Comparison of ENCODE assay signal across 12 cellular contexts in the genomic region with DNA sequence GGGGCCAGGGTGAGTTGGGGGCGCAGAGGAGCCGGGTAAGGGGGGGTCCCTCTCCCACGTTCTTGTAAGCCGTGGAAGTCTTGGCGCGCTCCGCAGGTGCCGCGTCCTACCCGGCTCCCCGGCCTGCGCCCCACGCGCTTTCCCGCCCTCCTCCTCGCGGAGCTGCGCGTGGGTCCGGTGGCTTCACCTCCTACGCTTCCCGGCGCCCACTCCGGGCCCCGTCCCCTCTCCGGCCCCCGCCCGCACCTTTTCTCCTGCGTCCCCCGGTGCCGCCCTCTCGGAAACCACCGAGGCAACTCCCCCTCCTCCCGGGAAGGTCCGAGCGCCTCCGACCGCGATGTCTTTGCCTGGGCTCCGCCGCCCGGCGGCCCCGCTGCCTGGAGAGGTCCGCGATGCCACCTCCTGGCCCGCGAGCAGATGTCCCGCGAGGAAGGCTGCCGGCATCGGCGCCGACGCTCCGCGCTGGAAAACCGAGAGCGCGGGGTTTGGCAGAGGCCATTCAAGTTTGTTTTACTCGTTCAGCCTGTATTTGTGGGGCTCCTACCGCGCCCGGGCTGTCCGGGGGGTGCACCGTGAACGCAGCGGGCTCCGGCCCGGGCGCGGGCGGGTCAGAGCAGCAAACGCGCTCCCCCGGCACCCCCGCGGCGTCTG. TPM values are rescaled to one million over a fixed set of nuclear protein-coding genes. Genes with fewer than 3 reads are reported as not detected.
A peak's percentile ranks its signal among the peaks of the same experiment; 100 is the strongest.
DNase-seq lines count a peak whose midpoint lies in the region; ATAC-seq and TF ChIP-seq lines count a peak whose summit lies in the region.
"Had no signal": no experiment of that assay in that cellular context is flagged by ENCODE, and none has a peak within 500 bp of the region (broad histone marks: within the 10 kb centered on the region; RNA-seq: fewer than 3 reads in every experiment).

No MANE protein-coding gene starts in this region.

- no peak overlapping the region for H3K4ac ChIP-seq in H9 (ENCODE audit: low read depth, low read length)

- H4K8ac ChIP-seq in H9 (replicated peaks; ENCODE audit: insufficient read length, low read depth, low read length) = no peak overlapping the region

- no peak overlapping the region for H4K91ac ChIP-seq in H9 (ENCODE audit: insufficient read length, low read depth, low read length)

- no peak overlapping the region for H3K27ac Mint-ChIP-seq in H9
- H3K27ac Mint-ChIP-seq: CD8-positive, alpha-beta memory T cell; effector memory CD8-positive, alpha-beta T cell had no signal

- peak overlapping the region; percentile 44 for H3K4me2 ChIP-seq in H9 (ENCODE audit: insufficient read depth, insufficient read length, low read length)

- DNase-seq in H9 = no peak
- peak; percentile 66 for DNase-seq in ecto neural progenitor cell (ENCODE audit: low spot score)
- peak; percentile 74 for DNase-seq in left kidney (ENCODE audit: low read depth, low spot score)
- no peak for DNase-seq in OCI-M2 (lab: John Stamatoyannopoulos, UW; ENCODE audit: unreplicated experiment)
- no peak for DNase-seq in HPDE6-E6E7 (ENCODE audit: extremely low spot score)
- no peak for DNase-seq in NK-92 (lab: John Stamatoyannopoulos, UW; ENCODE audit: unreplicated experiment)
- DNase-seq: CD8-positive, alpha-beta memory T cell; effector memory CD8-positive, alpha-beta T cell; NCI-H510A treated with DMSO at 0.1 percent for 48 hours had no signal

- no peak overlapping the region for H2BK5ac ChIP-seq in H9 (ENCODE audit: insufficient read length, low read length)

- H3K4me1 ChIP-seq in H9 (ENCODE audit: insufficient read depth, low read length) = 0 out of 2 replicates have a peak, but pooled peaks cover 3% of the 10 kb centered on the region

- no peaks in the 10 kb centered on the region for H3K79me2 ChIP-seq in H9 (ENCODE audit: insufficient read depth, low read length)

- no peak overlapping the region for H2BK12ac ChIP-seq in H9 (ENCODE audit: insufficient read length, low read depth, low read length)

- no peaks in the 10 kb centered on the region for H3K79me1 ChIP-seq in H9 (ENCODE audit: insufficient read depth, low read depth, low read length, poor library complexity, severe bottlenecking)

- H3K27me3 ChIP-seq in H9 (ENCODE audit: insufficient read depth, low read length) = peaks cover 61% of the 10 kb centered on the region

- no peak overlapping the region for H2AK5ac ChIP-seq in H9 (ENCODE audit: insufficient read length, low read length)

- H3K9me3 ChIP-seq in H9 (ENCODE audit: control insufficient read depth, low read depth, low read length) = no peaks in the 10 kb centered on the region
- H3K9me3 ChIP-seq: suprapubic skin had no signal

- H2AFZ ChIP-seq in H9 (ENCODE audit: low read length) = no peak overlapping the region

- no peak overlapping the region for H2BK15ac ChIP-seq in H9 (ENCODE audit: low read depth, low read length)

- TF ChIP-seq CTCF in 22Rv1 (IDR thresholded peaks at IDR 0.05) = peak; percentile 35
- peak; percentile 35; the same call in 2 of the 3 replicates for TF ChIP-seq CTCF in H9 (conservative IDR thresholded peaks at IDR 0.05)

- no peaks in the 10 kb centered on the region for H3K36me3 Mint-ChIP-seq in H9 (ENCODE audit: insufficient read depth in 1 of 3, low read depth in 3 of 3)

- H3T11ph ChIP-seq in H9 (ENCODE audit: low read length) = no peak overlapping the region

- H3K56ac ChIP-seq in H9 (ENCODE audit: insufficient read length, low read depth, low read length) = no peak overlapping the region

- peaks cover 7% of the 10 kb centered on the region for H3K23me2 ChIP-seq in H9 (ENCODE audit: insufficient read length, low read depth, low read length, poor library complexity, severe bottlenecking)

- H4K20me1 ChIP-seq in H9 (ENCODE audit: control insufficient read depth, insufficient read depth, insufficient read length) = no peaks in the 10 kb centered on the region

- no CpG with 5 or more reads among the region's 79 CpGs for WGBS in H9 (ENCODE audit: extremely low coverage, insufficient read length, low lambda C conversion rate)

- H3K23ac ChIP-seq in H9 (ENCODE audit: insufficient read length, low read depth, low read length) = no peak overlapping the region

- H3K4me3 Mint-ChIP-seq in H9 = peak overlapping the region; percentile 42 to 66
- H3K4me3 Mint-ChIP-seq: CD8-positive, alpha-beta memory T cell; effector memory CD8-positive, alpha-beta T cell had no signal

- no peak overlapping the region for H3K14ac ChIP-seq in H9 (ENCODE audit: insufficient read depth, low read length)

- H3K27ac ChIP-seq in 22Rv1 (no peak overlapping the region), H9 (ENCODE audit: insufficient read length, low read depth, low read length) (no peak overlapping the region)
- H3K27ac ChIP-seq: suprapubic skin had no signal

- no peaks in the 10 kb centered on the region for H3K9me3 Mint-ChIP-seq in H9
- H3K9me3 Mint-ChIP-seq: effector memory CD8-positive, alpha-beta T cell had no signal

- ATAC-seq in GM19324 (IDR thresholded peaks at IDR 0.05; ENCODE audit: low FRiP score, unreplicated experiment) = no peak
- ATAC-seq: effector memory CD8-positive, alpha-beta T cell had no signal

- no peak overlapping the region for H3K9ac ChIP-seq in H9 (ENCODE audit: extremely low read depth, insufficient read length, low read length)

- no peak overlapping the region for H3K18ac ChIP-seq in H9 (ENCODE audit: insufficient read length, low read depth, low read length)

- H2BK120ac ChIP-seq in H9 (ENCODE audit: low read depth, low read length, poor library complexity, severe bottlenecking) = no peak overlapping the region

- peaks cover 80% of the 10 kb centered on the region for H3K27me3 Mint-ChIP-seq in H9 (ENCODE audit: low read depth)

- peaks cover 6 to 11% of the 10 kb centered on the region in 2 experiments for H3K4me1 Mint-ChIP-seq in H9

- no peak overlapping the region for H4K5ac ChIP-seq in H9 (ENCODE audit: insufficient read length, low read depth, low read length)

- no peak overlapping the region for H2BK20ac ChIP-seq in H9 (ENCODE audit: low read depth, low read length, poor library complexity, severe bottlenecking)

RNA-seq across cellular contexts. Expression of gene NKX6-2, which starts 2.4 kb away (rescaled TPM):
- 0.13 TPM in 2 replicates for total RNA-seq in H9 (2021)
- total RNA-seq: CD8-positive, alpha-beta memory T cell; suprapubic skin had no signal

Comparison
In these comparisons a context has a peak if more than half of its experiments do, and no peak if none do; other contexts are left out.
1. DNase-seq: peak in ecto neural progenitor cell (single experiment) and left kidney (single experiment); none in H9 (single experiment), OCI-M2 (single experiment), HPDE6-E6E7 (single experiment) and NK-92 (single experiment).